8 cellular contexts compared by ENCODE assay signal in the genomic region with DNA sequence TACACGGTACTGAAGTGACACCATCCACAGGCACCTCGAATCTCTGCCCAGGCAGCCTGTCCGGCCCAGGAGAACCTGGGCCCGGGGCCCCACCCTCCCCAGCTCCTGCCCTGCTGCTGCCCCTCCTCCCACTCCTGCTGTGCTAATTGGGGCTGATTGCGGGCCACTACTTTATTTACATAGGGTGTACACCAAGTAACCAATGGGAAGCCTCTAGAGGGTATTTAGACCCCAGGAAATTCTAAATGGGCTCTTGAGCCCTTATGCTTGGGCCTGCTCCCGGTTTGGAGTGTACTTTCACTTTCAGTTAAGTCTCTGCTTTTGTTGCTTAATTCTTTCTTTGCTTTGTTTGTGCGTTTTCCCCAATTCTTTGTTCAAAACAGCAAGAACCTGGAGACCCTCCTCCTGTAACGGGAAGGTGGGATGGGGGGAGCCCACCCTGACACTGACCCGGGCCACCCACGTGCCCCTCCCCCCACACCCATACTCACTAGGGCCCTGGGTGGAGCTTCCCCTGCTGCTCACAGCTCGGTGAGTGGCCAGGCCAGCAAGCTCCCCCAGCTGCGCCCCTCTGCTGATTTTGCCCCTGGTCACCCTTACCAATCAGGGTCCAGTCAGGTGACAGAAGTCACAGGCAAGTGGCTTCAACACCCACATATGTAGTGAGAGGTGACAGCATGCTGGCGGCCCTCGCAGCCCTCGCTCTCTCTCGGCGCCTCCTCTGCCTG. TPM values are rescaled to one million over a fixed set of nuclear protein-coding genes. Genes with fewer than 3 reads are reported as not detected.
DNase-seq lines count a peak whose midpoint lies in the region; ATAC-seq, FAIRE-seq and TF ChIP-seq lines count a peak whose summit lies in the region.

No MANE protein-coding gene starts in this region.

- no peak for FAIRE-seq in small intestine (lab: Jason Lieb, UNC)

- H3K36me3 ChIP-seq in PC-3 (ENCODE audit: low read depth, low read length) (no peaks in the 10 kb centered on the region), small intestine (ENCODE audit: control insufficient read depth in 2 of 2, insufficient read depth in 2 of 2, low read length in 2 of 2) (no peaks in the 10 kb centered on the region)

- H3K4me3 Mint-ChIP-seq in activated CD4-positive, alpha-beta T cell treated with anti-CD3 and anti-CD28 coated beads for 36 hours: peak overlapping the region; percentile 35

- no peaks in the 10 kb centered on the region for H3K27me3 Mint-ChIP-seq in activated CD4-positive, alpha-beta T cell treated with anti-CD3 and anti-CD28 coated beads for 36 hours

- peak overlapping the region; percentile 59 for H2AFZ ChIP-seq in PC-3 (ENCODE audit: low read length)

- BruUV-seq in PC-3 (replicated peaks; lab: Mats Ljungman, UMichigan): no TSS peak

- H3K4me1 Mint-ChIP-seq in activated CD4-positive, alpha-beta T cell treated with anti-CD3 and anti-CD28 coated beads for 36 hours: peaks cover 22% of the 10 kb centered on the region

- no peaks in the 10 kb centered on the region for H4K20me1 ChIP-seq in PC-3 (ENCODE audit: low read length)

- no peaks in the 10 kb centered on the region for H3K4me1 ChIP-seq in PC-3 (ENCODE audit: insufficient read depth, low read length)
- no peaks in the 10 kb centered on the region for H3K4me1 ChIP-seq in small intestine (ENCODE audit: control insufficient read depth in 2 of 2, insufficient read depth in 1 of 2, low read depth in 1 of 2, low read length in 1 of 2)

- WGBS in small intestine, 3 donors: 47 to 72% (median 65%) methylated on average over 17 of the region's 17 CpGs

- no peaks in the 10 kb centered on the region for H3K36me3 Mint-ChIP-seq in activated CD4-positive, alpha-beta T cell treated with anti-CD3 and anti-CD28 coated beads for 36 hours (ENCODE audit: low read depth)

- H3F3A ChIP-seq in PC-3 (ENCODE audit: low read length, unreplicated experiment): no peaks in the 10 kb centered on the region

- peak overlapping the region; percentile 44 for H3K9ac ChIP-seq in PC-3 (ENCODE audit: low read length)

- H3K9me2 ChIP-seq in PC-3 (replicated peaks; ENCODE audit: low read length): no peaks in the 10 kb centered on the region

- H3K27ac ChIP-seq in PC-3 (ENCODE audit: low read length) (no peak overlapping the region), small intestine (ENCODE audit: low read depth in 1 of 2, low read length in 1 of 2) (peak overlapping the region; percentile 13 to 40)

- intact Hi-C loops in activated CD4-positive, alpha-beta T cell treated with anti-CD3 and anti-CD28 coated beads for 36 hours (cut with DNase I, micrococcal nuclease): no loop called here
- intact Hi-C loops in PC-3 (cut with micrococcal nuclease): no loop called here

- no peaks in the 10 kb centered on the region for H3K9me3 ChIP-seq in PC-3 (ENCODE audit: low read length)
- no peaks in the 10 kb centered on the region for H3K9me3 ChIP-seq in small intestine (ENCODE audit: control insufficient read depth, low read depth)

- peak overlapping the region; percentile 69 for H3K27ac Mint-ChIP-seq in activated CD4-positive, alpha-beta T cell treated with anti-CD3 and anti-CD28 coated beads for 36 hours

- no peaks in the 10 kb centered on the region for H3K79me2 ChIP-seq in PC-3 (ENCODE audit: low read length)

- CTCF ChIA-PET in activated CD4-positive, alpha-beta T cell treated with anti-CD3 and anti-CD28 coated beads for 36 hours (lab: Charles Lee): interaction anchor here (1.2 kb wide), 1 partner anchor 19 kb away, joined by 3 read pairs; no protein-coding TSS in a partner anchor
- CTCF ChIA-PET in PC-3 (lab: Charles Lee): no interaction called here

- ATAC-seq in activated CD4-positive, alpha-beta T cell treated with anti-CD3 and anti-CD28 coated beads for 36 hours: no peak
- ATAC-seq in PC-3 (no peak), GM18867 (IDR thresholded peaks at IDR 0.05; ENCODE audit: unreplicated experiment) (no peak)

- peak overlapping the region; percentile 80 for H3K4me2 ChIP-seq in PC-3 (ENCODE audit: low read length)

- POLR2A ChIA-PET in activated CD4-positive, alpha-beta T cell treated with anti-CD3 and anti-CD28 coated beads for 36 hours (lab: Charles Lee): no interaction called here
- POLR2A ChIA-PET in PC-3 (lab: Charles Lee; ENCODE audit: unreplicated experiment): no interaction called here

- no peaks in the 10 kb centered on the region for H3K9me3 Mint-ChIP-seq in activated CD4-positive, alpha-beta T cell treated with anti-CD3 and anti-CD28 coated beads for 36 hours (ENCODE audit: low read depth)

- H3K4me3 ChIP-seq in PC-3 (ENCODE audit: low read length) (peak overlapping the region; percentile 55; the same call in 1 of the 2 replicates), small intestine (ENCODE audit: low read depth in 1 of 2, low read length in 2 of 2) (peak overlapping the region in 1 of 2 donors; percentile 1)

- no peak for DNase-seq in activated CD4-positive, alpha-beta T cell treated with anti-CD3 and anti-CD28 coated beads for 36 hours
- no peak for DNase-seq in activated CD4-positive, alpha-beta T cell treated with anti-CD3 and anti-CD28 coated beads, Interleukin-2, amount 50 U/mL, for 48 hours
- DNase-seq in PC-3: peak; percentile 4
- DNase-seq in fibroblast of gingiva (ENCODE audit: low read depth): peak; percentile 27
- DNase-seq in small intestine: peak; percentile 51
- no peak for DNase-seq in cerebellar nuclear complex (lab: John Stamatoyannopoulos, UW)
- DNase-seq in NCI-H226: no peak

- no peak for TF ChIP-seq CTCF in PC-3 (conservative IDR thresholded peaks at IDR 0.05; ENCODE audit: low read depth, low read length)

- no peaks in the 10 kb centered on the region for H3K27me3 ChIP-seq in PC-3 (ENCODE audit: low read length)
- H3K27me3 ChIP-seq in small intestine (ENCODE audit: control insufficient read depth in 2 of 2, insufficient read depth in 2 of 2, low read length in 2 of 2): no peaks in the 10 kb centered on the region

RNA-seq across cellular contexts. Expression of a gene that starts 9.4 kb away (rescaled TPM):
- under 1 TPM; 0.37 to 0.41 TPM for total RNA-seq in activated CD4-positive, alpha-beta T cell treated with anti-CD3 and anti-CD28 coated beads for 36 hours
- not detected in 2 replicates for total RNA-seq in PC-3 (2014; rRNA removed)
- under 1 TPM in 1 of 3 donors, not detected in 2; 0.15 TPM for polyA plus RNA-seq in small intestine

RNA-seq across cellular contexts. Expression of a gene that starts 10.0 kb away (rescaled TPM):
- 10 to 100 TPM; 17.1 to 17.6 TPM for total RNA-seq in activated CD4-positive, alpha-beta T cell treated with anti-CD3 and anti-CD28 coated beads for 36 hours
- total RNA-seq in PC-3 (2014; rRNA removed): 7.3 and 15.9 TPM in 2 replicates
- 10 to 100 TPM; 10.5 to 17.4 (median 13.2) TPM for polyA plus RNA-seq in small intestine

Comparison
In these comparisons a context has a peak if more than half of its experiments do, and no peak if none do; other contexts are left out.
1. DNase-seq: peak in PC-3 (single experiment), fibroblast of gingiva (single experiment) and small intestine (single experiment); none in activated CD4-positive, alpha-beta T cell treated with anti-CD3 and anti-CD28 coated beads for 36 hours (single experiment), activated CD4-positive, alpha-beta T cell treated with anti-CD3 and anti-CD28 coated beads, Interleukin-2, amount 50 U/mL, for 48 hours (0 of 2), cerebellar nuclear complex (0 of 2) and NCI-H226 (single experiment).